In genomic region chr3:119990888-119991287, GRCh38 we compare ENCODE assay signal across 22 cellular contexts.
DNase-seq lines count a peak whose midpoint lies in the region; ATAC-seq and TF ChIP-seq lines count a peak whose summit lies in the region.
"Had no signal": no experiment of that assay in that cellular context is flagged by ENCODE, and none has a peak within 500 bp of the region (broad histone marks: within the 10 kb centered on the region; RNA-seq: fewer than 3 reads in every experiment).

No MANE protein-coding gene starts in this region.

- H3K27ac ChIP-seq in ovary, result no peak overlapping the region
- H3K27ac ChIP-seq: coronary artery, lower lobe of right lung, SK-N-MC, stomach had no signal

- TF ChIP-seq CTCF in cardiac fibroblast (IDR thresholded peaks at IDR 0.05; ENCODE audit: low read depth, low read length) (no peak), ovary (IDR thresholded peaks at IDR 0.05) (no peak)

- peaks cover 14% of the 10 kb centered on the region for H3K36me3 Mint-ChIP-seq in stimulated activated effector memory CD8-positive, alpha-beta T cell treated with anti-CD3 and anti-CD28 coated beads, Interleukin-12 subunit alpha, Interleukin-12 subunit beta, amount 100 ng/mL, for 72 hours

- H3K4me3 ChIP-seq in cardiac fibroblast (replicated peaks in 1 of 2; ENCODE audit: low read depth in 2 of 2, low read length in 2 of 2) (no peak overlapping the region), ovary (no peak overlapping the region)
- H3K4me3 ChIP-seq: coronary artery, lower lobe of right lung, SK-N-MC, stomach had no signal

- intact Hi-C loops in ovary (cut with DNase I), result no loop called here

- no peaks in the 10 kb centered on the region for H3K36me3 ChIP-seq in ovary
- H3K36me3 ChIP-seq: lower lobe of right lung, stomach had no signal

- H3K4me1 ChIP-seq in ovary (ENCODE audit: insufficient read depth), result peaks cover 2% of the 10 kb centered on the region

- no peaks in the 10 kb centered on the region for H3K9me3 ChIP-seq in ovary

- H3K27me3 ChIP-seq in ovary, result no peaks in the 10 kb centered on the region
- H3K27me3 ChIP-seq: stomach had no signal

- DNase-seq in COLO829 (ENCODE audit: low spot score) (peak; percentile 28), M059J (ENCODE audit: low read depth) (peak; percentile 80), cardiac fibroblast (ENCODE audit: low read depth in 2 of 2) (peak; percentile 21 to 40), foreskin melanocyte (peak; percentile 23), ovary (no peak), cerebellum (ENCODE audit: low spot score) (no peak)
- DNase-seq in stimulated activated effector memory CD8-positive, alpha-beta T cell treated with anti-CD3 and anti-CD28 coated beads, Interleukin-12 subunit alpha, Interleukin-12 subunit beta, amount 100 ng/mL, for 72 hours (ENCODE audit: low spot score in 2 of 2), result no peak
- DNase-seq: activated effector memory CD4-positive, alpha-beta T cell treated with Interleukin-2 at 50 U/mL for 16 hours; head of caudate nucleus; immature natural killer cell; lower lobe of right lung; NCI-H1417; NCI-H69; occipital lobe; stomach had no signal

- TF ChIP-seq POLR2A in ovary (IDR thresholded peaks at IDR 0.05), result no peak

- H3K27ac Mint-ChIP-seq in stimulated activated effector memory CD8-positive, alpha-beta T cell treated with anti-CD3 and anti-CD28 coated beads, Interleukin-12 subunit alpha, Interleukin-12 subunit beta, amount 100 ng/mL, for 72 hours, result no peak overlapping the region
- H3K27ac Mint-ChIP-seq: immature natural killer cell; T-helper 2 cell treated with Interferon-gamma antibody and Interleukin-4, amounts not matched to agents 5 μg/mL and 100 μg/mL, for 36 hours had no signal

- H3K9me3 Mint-ChIP-seq in stimulated activated effector memory CD8-positive, alpha-beta T cell treated with anti-CD3 and anti-CD28 coated beads, Interleukin-12 subunit alpha, Interleukin-12 subunit beta, amount 100 ng/mL, for 72 hours, result no peaks in the 10 kb centered on the region

- H3K4me3 Mint-ChIP-seq in stimulated activated effector memory CD8-positive, alpha-beta T cell treated with anti-CD3 and anti-CD28 coated beads, Interleukin-12 subunit alpha, Interleukin-12 subunit beta, amount 100 ng/mL, for 72 hours, result no peak overlapping the region
- H3K4me3 Mint-ChIP-seq: immature natural killer cell; T-helper 2 cell treated with Interferon-gamma antibody and Interleukin-4, amounts not matched to agents 5 μg/mL and 100 μg/mL, for 36 hours had no signal

- no peak for ATAC-seq in HG03280 (IDR thresholded peaks at IDR 0.05; ENCODE audit: unreplicated experiment)
- ATAC-seq in stimulated activated effector memory CD8-positive, alpha-beta T cell treated with anti-CD3 and anti-CD28 coated beads, Interleukin-12 subunit alpha, Interleukin-12 subunit beta, amount 100 ng/mL, for 72 hours, result no peak
- ATAC-seq: activated CD4-positive, CD25-positive, alpha-beta regulatory T cell treated with anti-CD3 and anti-CD28 coated beads, Interleukin-2, amount 50 U/mL, for 24 hours; HCT116; sciatic nerve had no signal

- peaks cover 31% of the 10 kb centered on the region for H3K4me1 Mint-ChIP-seq in stimulated activated effector memory CD8-positive, alpha-beta T cell treated with anti-CD3 and anti-CD28 coated beads, Interleukin-12 subunit alpha, Interleukin-12 subunit beta, amount 100 ng/mL, for 72 hours

- no peak for TF ChIP-seq EP300 in ovary (IDR thresholded peaks at IDR 0.05)

Comparison
In these comparisons a context has a peak if more than half of its experiments do, and no peak if none do; other contexts are left out.
1. DNase-seq: peak in COLO829 (single experiment), M059J (single experiment), cardiac fibroblast (2 of 2) and foreskin melanocyte (single experiment); none in ovary (0 of 5), stimulated activated effector memory CD8-positive, alpha-beta T cell treated with anti-CD3 and anti-CD28 coated beads, Interleukin-12 subunit alpha, Interleukin-12 subunit beta, amount 100 ng/mL, for 72 hours (0 of 2) and cerebellum (single experiment).